Comparison of ENCODE assay signal across 7 cellular contexts in genomic region chr7:151754142-151754590, GRCh38.
A peak's percentile ranks its signal among the peaks of the same experiment; 100 is the strongest.
DNase-seq lines count a peak whose midpoint lies in the region; ATAC-seq and TF ChIP-seq lines count a peak whose summit lies in the region.

No MANE protein-coding gene starts in this region.

- POLR2A ChIA-PET in Panc1 (lab: Charles Lee) = no interaction called here

- H3K27ac ChIP-seq in Panc1 (ENCODE audit: low read length) (peak overlapping the region; percentile 92), uterus (peak overlapping the region; percentile 77 to 81)

- in situ Hi-C loops in Panc1 (cut with HindIII; ENCODE audit: low pct_unique_long_range_greater_than_20kb, low sequenced_read_pairs) = no loop called here

- no peaks in the 10 kb centered on the region for H3K36me3 ChIP-seq in Panc1 (ENCODE audit: control insufficient read depth, insufficient read depth, low read length)
- no peaks in the 10 kb centered on the region for H3K36me3 ChIP-seq in uterus

- peak in 1 of 2 donors; percentile 4 for TF ChIP-seq POLR2A in uterus (IDR thresholded peaks at IDR 0.05)

- H3K9me3 ChIP-seq in Panc1 (ENCODE audit: control insufficient read depth, insufficient read depth, low read depth, low read length) (no peaks in the 10 kb centered on the region), uterus (no peaks in the 10 kb centered on the region)

- no TSS peak for BruUV-seq in Panc1 (replicated peaks; lab: Mats Ljungman, UMichigan)

- H3K4me3 ChIP-seq in Panc1 (ENCODE audit: low read depth in 2 of 2, low read length in 2 of 2) (no peak overlapping the region), epithelial cell of esophagus (ENCODE audit: low read length) (no peak overlapping the region), uterus (no peak overlapping the region)

- intact Hi-C loops in Panc1 (cut with micrococcal nuclease; ENCODE audit: unreplicated experiment) (loop anchor here (10.0 kb wide), 1 partner anchor 299 kb away; no protein-coding TSS in a partner anchor), uterus (cut with DNase I; ENCODE audit: low total_unique reads) (loop anchor here (10.0 kb wide), 1 partner anchor 289 kb away; no protein-coding TSS in a partner anchor)

- ATAC-seq in Panc1 = peak; percentile 94
- ATAC-seq in HG03039 (IDR thresholded peaks at IDR 0.05; ENCODE audit: unreplicated experiment) = no peak

- TF ChIP-seq CTCF in Panc1 (IDR thresholded peaks at IDR 0.05) = peak; percentile 98
- peak; percentile 99 for TF ChIP-seq CTCF in epithelial cell of esophagus (IDR thresholded peaks at IDR 0.05; ENCODE audit: insufficient read depth, low read depth, low read length, missing control alignments)
- TF ChIP-seq CTCF in uterus (IDR thresholded peaks at IDR 0.05) = peak; percentile 76 to 84 (median 78)

- DNase-seq in DMS114 treated with DMSO at 0.1 percent for 48 hours (lab: John Stamatoyannopoulos, UW; ENCODE audit: unreplicated experiment) (peak; percentile 16), H4 (ENCODE audit: low spot score) (peak; percentile 100), Panc1 (ENCODE audit: low read depth, low spot score) (peak; percentile 98), epithelial cell of esophagus (ENCODE audit: low read depth) (peak; percentile 96), mesenteric fat pad (ENCODE audit: low spot score) (peak; percentile 93), uterus (peak; percentile 84 to 85)

- no peaks in the 10 kb centered on the region for H3K27me3 ChIP-seq in Panc1 (ENCODE audit: control insufficient read depth, insufficient read depth, low read length)
- H3K27me3 ChIP-seq in uterus = no peaks in the 10 kb centered on the region

- H3K4me1 ChIP-seq in Panc1 (ENCODE audit: control insufficient read depth, insufficient read depth, low read length) (peaks cover 52% of the 10 kb centered on the region), uterus (no peaks in the 10 kb centered on the region)

- CTCF ChIA-PET in Panc1 (lab: Charles Lee) = interaction anchor here (1.0 kb wide), 1 partner anchor 121 kb away, joined by 4 read pairs; no protein-coding TSS in a partner anchor

Comparison
In these comparisons a context has a peak if more than half of its experiments do, and no peak if none do; other contexts are left out.
1. DNase-seq: peak in every context shown above with its lines; median percentile 100 in H4; 98 in Panc1; 96 in epithelial cell of esophagus; 93 in mesenteric fat pad; 84 in uterus; 16 in DMS114 treated with DMSO at 0.1 percent for 48 hours.